In the genomic region with DNA sequence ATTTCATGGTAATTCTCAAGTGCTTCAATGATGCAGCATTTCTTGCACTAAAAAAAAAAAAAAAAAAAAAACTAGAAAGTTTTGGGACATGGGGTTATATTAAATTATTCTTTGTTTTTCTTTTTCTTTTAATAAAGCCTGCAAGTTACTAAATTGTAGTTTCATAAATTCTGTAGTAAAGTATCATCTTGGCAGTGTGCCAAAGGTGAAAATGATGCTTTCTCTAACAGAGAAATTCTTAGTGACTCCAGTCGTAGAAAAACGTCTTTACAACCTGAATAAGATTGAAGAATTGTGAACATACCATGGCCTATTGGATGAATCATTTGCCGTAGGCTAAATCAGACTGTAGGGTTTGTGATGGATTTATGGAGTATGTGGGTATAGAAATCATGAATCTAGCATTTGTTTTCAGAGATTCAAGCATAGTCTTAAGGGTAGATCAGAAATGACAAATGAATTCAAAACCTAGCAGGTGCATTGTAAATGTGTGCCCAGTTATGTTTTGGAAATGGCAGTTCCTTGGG, we compare ENCODE assay signal across 34 cellular contexts. TPM values are rescaled to one million over a fixed set of nuclear protein-coding genes. Genes with fewer than 3 reads are reported as not detected.
DNase-seq lines count a peak whose midpoint lies in the region; ATAC-seq and TF ChIP-seq lines count a peak whose summit lies in the region.
"Had no signal": no experiment of that assay in that cellular context is flagged by ENCODE, and none has a peak within 500 bp of the region (broad histone marks: within the 10 kb centered on the region; RNA-seq: fewer than 3 reads in every experiment).

No MANE protein-coding gene starts in this region.

- no peaks in the 10 kb centered on the region for H3K9me2 ChIP-seq in OCI-LY7 (ENCODE audit: insufficient read depth, low read length)

- no peak for TF ChIP-seq POLR2A in gastrocnemius medialis (IDR thresholded peaks at IDR 0.05)

- no peaks in the 10 kb centered on the region for H3K9me3 ChIP-seq in cardiac muscle cell (ENCODE audit: low read depth)
- no peaks in the 10 kb centered on the region for H3K9me3 ChIP-seq in OCI-LY7 (ENCODE audit: low read length)
- H3K9me3 ChIP-seq in gastrocnemius medialis = no peaks in the 10 kb centered on the region
- no peaks in the 10 kb centered on the region for H3K9me3 ChIP-seq in upper lobe of right lung
- H3K9me3 ChIP-seq: BLaER1, Caco-2, lower lobe of right lung, suprapubic skin, uterus had no signal

- no peaks in the 10 kb centered on the region for H3K27me3 ChIP-seq in cardiac muscle cell
- H3K27me3 ChIP-seq in gastrocnemius medialis = no peaks in the 10 kb centered on the region
- H3K27me3 ChIP-seq in upper lobe of right lung = no peaks in the 10 kb centered on the region
- H3K27me3 ChIP-seq: BLaER1, suprapubic skin, uterus had no signal

- BruUV-seq in OCI-LY7 (replicated peaks; lab: Mats Ljungman, UMichigan) = TSS peak; percentile 39

- H3K4me3 Mint-ChIP-seq in chondrocyte (ENCODE audit: unreplicated experiment) = no peak overlapping the region
- H3K4me3 Mint-ChIP-seq: activated naive CD8-positive, alpha-beta T cell treated with anti-CD3 and anti-CD28 coated beads, Interleukin-2, amount 50 U/mL, for 24 hours; brain; WTC11 had no signal

- in situ Hi-C loops in gastrocnemius medialis (cut with MboI; ENCODE audit: low sequenced_read_pairs in 4 of 4) = no loop called here

- peaks cover 24% of the 10 kb centered on the region for H3K36me3 Mint-ChIP-seq in chondrocyte (ENCODE audit: low read depth)

- peak overlapping the region; percentile 39 for H3K27ac Mint-ChIP-seq in chondrocyte (ENCODE audit: unreplicated experiment)
- H3K27ac Mint-ChIP-seq: activated naive CD8-positive, alpha-beta T cell treated with anti-CD3 and anti-CD28 coated beads, Interleukin-2, amount 50 U/mL, for 24 hours had no signal

- DNase-seq in cardiac muscle cell (ENCODE audit: low read depth in 1 of 2, low spot score in 1 of 2) = no peak
- no peak for DNase-seq in left ventricle myocardium superior
- no peak for DNase-seq in OCI-LY7 (ENCODE audit: low spot score)
- no peak for DNase-seq in chondrocyte (ENCODE audit: low spot score)
- DNase-seq in gastrocnemius medialis = no peak
- DNase-seq in upper lobe of right lung = no peak
- DNase-seq in NCI-H2107 treated with DMSO at 0.1 percent for 48 hours (lab: John Stamatoyannopoulos, UW; ENCODE audit: unreplicated experiment) = no peak
- DNase-seq: activated gamma-delta T cell treated with Interleukin-2 at 50 U/mL for 16 hours; activated naive CD8-positive, alpha-beta T cell treated with anti-CD3 and anti-CD28 coated beads, Interleukin-2, amount 50 U/mL, for 24 hours; activated T-cell treated with anti-CD3 and anti-CD28 coated beads for 4 hours; Caco-2; DMS79; effector memory CD4-positive, alpha-beta T cell; islet precursor cell; lower lobe of right lung; NCI-H1048; NCI-H1694 treated with DMSO at 0.1 percent for 48 hours; NCI-H226; NCI-H748 treated with DMSO at 0.1 percent for 48 hours; small intestine; stimulated activated CD4-positive, alpha-beta T cell treated with anti-CD3 and anti-CD28 coated beads, Interleukin-1b, Interleukin-23, amount 100 ng/mL, for 48 hours; T1000; uterus had no signal

- intact Hi-C loops in left ventricle myocardium superior (cut with micrococcal nuclease) = loop anchor here (2.0 to 10.0 kb wide), 2 partner anchors 25 to 89 kb away; partner anchors contain the start of gene PFKFB3
- intact Hi-C loops in OCI-LY7 (cut with micrococcal nuclease; ENCODE audit: unreplicated experiment) = no loop called here
- intact Hi-C loops in gastrocnemius medialis (cut with DNase I; ENCODE audit: low total_unique reads) = loop anchor here (2.0 kb wide), 1 partner anchor 25 kb away; no protein-coding TSS in a partner anchor
- intact Hi-C loops in upper lobe of right lung (cut with DNase I) = no loop called here

- no peaks in the 10 kb centered on the region for H3K9me3 Mint-ChIP-seq in chondrocyte (ENCODE audit: low read depth)
- H3K9me3 Mint-ChIP-seq: activated naive CD8-positive, alpha-beta T cell treated with anti-CD3 and anti-CD28 coated beads, Interleukin-2, amount 50 U/mL, for 24 hours; brain; WTC11 had no signal

- TF ChIP-seq CTCF in cardiac muscle cell (IDR thresholded peaks at IDR 0.05; ENCODE audit: low read depth, low read length) (no peak), OCI-LY7 (conservative IDR thresholded peaks at IDR 0.05; ENCODE audit: low read length) (no peak), chondrocyte (IDR thresholded peaks at IDR 0.05) (no peak), gastrocnemius medialis (IDR thresholded peaks at IDR 0.05 in 4 of 5, conservative IDR thresholded peaks at IDR 0.05 in 1 of 5) (no peak), upper lobe of right lung (IDR thresholded peaks at IDR 0.05) (no peak)

- H3K27me3 Mint-ChIP-seq in chondrocyte (ENCODE audit: low read depth) = no peaks in the 10 kb centered on the region
- H3K27me3 Mint-ChIP-seq: activated naive CD8-positive, alpha-beta T cell treated with anti-CD3 and anti-CD28 coated beads, Interleukin-2, amount 50 U/mL, for 24 hours; brain had no signal

- POLR2A ChIA-PET in OCI-LY7 (lab: Charles Lee) = no interaction called here

- H2AFZ ChIP-seq in OCI-LY7 (ENCODE audit: low read length) = no peak overlapping the region

- H3K36me3 ChIP-seq in cardiac muscle cell (peaks cover 38% of the 10 kb centered on the region), OCI-LY7 (ENCODE audit: insufficient read depth, low read length) (peaks cover 63% of the 10 kb centered on the region), gastrocnemius medialis (peaks cover 0 to 32% of the 10 kb centered on the region in 2 donors), upper lobe of right lung (peaks cover 59% of the 10 kb centered on the region)
- H3K36me3 ChIP-seq: uterus had no signal

- no peaks in the 10 kb centered on the region for H3K79me2 ChIP-seq in OCI-LY7 (ENCODE audit: insufficient read depth, low read depth, low read length)

- peaks cover 16% of the 10 kb centered on the region for H3K4me1 Mint-ChIP-seq in chondrocyte (ENCODE audit: low read depth)

- H4K20me1 ChIP-seq in OCI-LY7 (ENCODE audit: insufficient read depth, low read length) = no peaks in the 10 kb centered on the region

- H3K4me2 ChIP-seq in OCI-LY7 (ENCODE audit: low read length) = no peak overlapping the region
- H3K4me2 ChIP-seq: BLaER1 had no signal

- CTCF ChIA-PET in OCI-LY7 (lab: Charles Lee; ENCODE audit: unreplicated experiment) = no interaction called here

- no peak overlapping the region for H3K4me3 ChIP-seq in cardiac muscle cell
- H3K4me3 ChIP-seq in OCI-LY7 (ENCODE audit: low read depth, low read length, poor library complexity, severe bottlenecking) = no peak overlapping the region
- no peak overlapping the region for H3K4me3 ChIP-seq in gastrocnemius medialis
- H3K4me3 ChIP-seq in upper lobe of right lung = no peak overlapping the region
- H3K4me3 ChIP-seq: BLaER1, GM12878, lower lobe of right lung, suprapubic skin, uterus had no signal

- ATAC-seq in left ventricle myocardium superior (no peak), gastrocnemius medialis (no peak), GM18520 (IDR thresholded peaks at IDR 0.05; ENCODE audit: unreplicated experiment) (no peak), upper lobe of right lung (no peak)
- ATAC-seq: activated naive CD8-positive, alpha-beta T cell treated with anti-CD3 and anti-CD28 coated beads, Interleukin-2, amount 50 U/mL, for 24 hours; esophagus mucosa; GM12878; lower lobe of right lung; WTC11 had no signal

- H3K27ac ChIP-seq in cardiac muscle cell (peak overlapping the region; percentile 82), OCI-LY7 (ENCODE audit: low read depth, low read length, poor library complexity, severe bottlenecking) (no peak overlapping the region), gastrocnemius medialis (peak overlapping the region; percentile 78 to 83 (median 80)), upper lobe of right lung (no peak overlapping the region)
- H3K27ac ChIP-seq: BLaER1, lower lobe of right lung, suprapubic skin had no signal

- peaks cover 14% of the 10 kb centered on the region for H3K4me1 ChIP-seq in cardiac muscle cell (ENCODE audit: low read depth)
- H3K4me1 ChIP-seq in OCI-LY7 (ENCODE audit: insufficient read depth, low read length, poor library complexity, severe bottlenecking) = no peaks in the 10 kb centered on the region
- peaks cover 55 to 56% of the 10 kb centered on the region in 2 donors for H3K4me1 ChIP-seq in gastrocnemius medialis
- H3K4me1 ChIP-seq in upper lobe of right lung = peaks cover 6% of the 10 kb centered on the region
- H3K4me1 ChIP-seq: Caco-2, uterus had no signal

RNA-seq across cellular contexts. Expression of gene RBM17, which starts 27.1 kb away (rescaled TPM):
- total RNA-seq in cardiac muscle cell (39.4 and 86.2 TPM in 2 replicates), left ventricle myocardium superior (72.1 TPM), OCI-LY7 (2022) (248 and 266 TPM in 2 replicates), chondrocyte (56.3 to 59.0 TPM (median 57.0 TPM) in 3 replicates), gastrocnemius medialis (10 to 100 TPM; 53.2 to 67.4 (median 60.1) TPM), upper lobe of right lung (92.5 TPM)
- polyA plus RNA-seq in cardiac muscle cell = 125 and 144 TPM in 2 replicates
- total RNA-seq in OCI-LY7 (2014; rRNA removed; shearing (Covaris generic)) = 103 and 152 TPM in 2 replicates

RNA-seq across cellular contexts. Expression of gene IL2RA, which starts 53.7 kb away (rescaled TPM):
- total RNA-seq in cardiac muscle cell = not detected in 2 replicates
- polyA plus RNA-seq in cardiac muscle cell = not detected in 2 replicates
- 1.5 TPM for total RNA-seq in left ventricle myocardium superior
- total RNA-seq in OCI-LY7 (2014; rRNA removed; shearing (Covaris generic)) = 24.0 and 24.3 TPM in 2 replicates
- 22.3 and 27.5 TPM in 2 replicates for total RNA-seq in OCI-LY7 (2022)
- total RNA-seq in chondrocyte = not detected in 3 replicates
- total RNA-seq in gastrocnemius medialis = 1 to 10 TPM in 1 of 4 donors, not detected in 3; 2.1 TPM
- 4.3 TPM for total RNA-seq in upper lobe of right lung
- total RNA-seq: A673, Caco-2, H4, LHCN-M2, pulmonary artery endothelial cell had no signal

Comparison
In these comparisons a context has a peak if more than half of its experiments do, and no peak if none do; other contexts are left out.
1. H3K27ac ChIP-seq: peak in cardiac muscle cell (single experiment) and gastrocnemius medialis (4 of 4); none in OCI-LY7 (single experiment) and upper lobe of right lung (single experiment).
2. intact Hi-C loops: an anchor here in left ventricle myocardium superior (2.0 to 10.0 kb wide) and gastrocnemius medialis (2.0 kb wide); none called in OCI-LY7 and upper lobe of right lung.